ENCODE assay signal across 29 cellular contexts in the genomic region with DNA sequence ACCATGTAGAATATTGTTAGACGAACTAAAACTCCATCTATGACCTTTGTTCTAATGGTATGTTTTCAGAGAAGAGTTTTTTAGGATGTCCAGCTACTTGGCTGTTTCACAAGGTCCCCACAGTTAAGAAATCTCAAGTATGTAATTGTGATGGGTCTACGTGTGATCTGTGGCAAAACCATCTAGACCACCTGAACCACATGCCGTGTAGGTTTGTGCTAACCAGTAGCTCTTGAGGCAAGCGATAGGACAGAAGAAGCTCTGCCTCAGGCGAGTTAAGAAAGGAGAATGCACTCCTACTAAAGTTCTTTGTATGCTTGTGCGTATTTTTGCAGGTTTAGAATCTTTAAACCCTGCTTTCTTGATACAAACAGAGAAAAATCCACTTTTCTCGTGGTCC.
"Had no signal": no experiment of that assay in that cellular context is flagged by ENCODE, and none has a peak within 500 bp of the region (broad histone marks: within the 10 kb centered on the region; RNA-seq: fewer than 3 reads in every experiment).

No MANE protein-coding gene starts in this region.

- H3K27me3 Mint-ChIP-seq: naive B cell; naive thymus-derived CD8-positive, alpha-beta T cell; natural killer cell treated with Interleukin-12 subunit alpha and Interleukin-12 subunit beta and Interleukin-15 and Interleukin-18, amount 100 ng/mL, for 72 hours; stimulated activated naive B cell treated with anti-CD40 and anti-IgM and Interleukin-4, amounts not matched to agents 10 μg/mL and 1 μg/mL and 100 μg/mL, for 72 hours; stimulated activated naive CD8-positive, alpha-beta T cell treated with anti-CD3 and anti-CD28 coated beads, Interleukin-15, Interleukin-2, amounts not matched to agents 100 ng/mL and 50 ng/mL, for 24 hours; type B pancreatic cell had no signal

- H3K27ac ChIP-seq: neutrophil, pancreas, prostate gland, skin epidermis, spleen, stomach, thoracic aorta, thyroid gland, tibial nerve, upper lobe of right lung, uterus had no signal

- H3K27ac Mint-ChIP-seq: naive B cell; nephron progenitor cell; stimulated activated naive CD8-positive, alpha-beta T cell treated with anti-CD3 and anti-CD28 coated beads, Interleukin-15, Interleukin-2, amounts not matched to agents 100 ng/mL and 50 ng/mL, for 24 hours; type B pancreatic cell had no signal

- H3K27me3 ChIP-seq: neutrophil, pancreas, spleen, stomach, thyroid gland, tibial nerve, upper lobe of right lung, uterus had no signal

- H3K4me3 ChIP-seq: pancreas, prostate gland, skin epidermis, smooth muscle cell, spleen, stomach, thoracic aorta, thyroid gland, tibial nerve, upper lobe of right lung, uterus had no signal

- H3K4me2 ChIP-seq: smooth muscle cell had no signal

- H3K9me3 Mint-ChIP-seq: naive B cell; naive thymus-derived CD8-positive, alpha-beta T cell; natural killer cell treated with Interleukin-12 subunit alpha and Interleukin-12 subunit beta and Interleukin-15 and Interleukin-18, amount 100 ng/mL, for 72 hours; nephron progenitor cell; neural crest cell; stimulated activated naive CD8-positive, alpha-beta T cell treated with anti-CD3 and anti-CD28 coated beads, Interleukin-15, Interleukin-2, amounts not matched to agents 100 ng/mL and 50 ng/mL, for 24 hours had no signal

- H3K36me3 ChIP-seq: pancreas, prostate gland, thoracic aorta, thyroid gland, uterus had no signal

- ATAC-seq: naive thymus-derived CD8-positive, alpha-beta T cell; pancreas; sciatic nerve; stimulated activated naive B cell treated with anti-CD40 and anti-IgM and Interleukin-4, amounts not matched to agents 10 μg/mL and 1 μg/mL and 100 μg/mL, for 72 hours; upper lobe of right lung had no signal

- H3K9me3 ChIP-seq: neutrophil, pancreas, prostate gland, spleen, stomach, thoracic aorta, thyroid gland, tibial nerve, upper lobe of right lung, uterus had no signal

- DNase-seq: naive B cell; naive thymus-derived CD8-positive, alpha-beta T cell; nephron progenitor cell; nucleus accumbens; pancreas; right cardiac atrium; spleen; stimulated activated CD4-positive, alpha-beta T cell treated with anti-CD3 and anti-CD28 coated beads, Interleukin-12 subunit alpha, Interleukin-12 subunit beta, amount 100 ng/mL, for 4 hours; stimulated activated CD4-positive, alpha-beta T cell treated with anti-CD3 and anti-CD28 coated beads, Interleukin-1b, Interleukin-23, amount 100 ng/mL, for 48 hours; stimulated activated CD4-positive, alpha-beta T cell treated with anti-CD3 and anti-CD28 coated beads, Interleukin-4, amount 100 ng/mL, for 1 hour; stimulated activated CD4-positive, alpha-beta T cell treated with anti-CD3 and anti-CD28 coated beads, Interleukin-4, amount 100 ng/mL, for 4 hours; stimulated activated CD8-positive, alpha-beta memory T cell treated with anti-CD3 and anti-CD28 coated beads, Interleukin-4, amount 100 ng/mL, for 48 hours; stimulated activated naive B cell treated with anti-CD40 and anti-IgM and Interleukin-4, amounts not matched to agents 10 μg/mL and 1 μg/mL and 100 μg/mL, for 72 hours; stimulated activated naive CD4-positive, alpha-beta T cell treated with Interleukin-2 at 50 U/mL for 16 hours; stomach; thyroid gland; upper lobe of right lung; uterus had no signal

- H3K4me1 ChIP-seq: prostate gland, uterus had no signal

- H3K4me3 Mint-ChIP-seq: naive B cell; naive thymus-derived CD8-positive, alpha-beta T cell; natural killer cell treated with Interleukin-12 subunit alpha and Interleukin-12 subunit beta and Interleukin-15 and Interleukin-18, amount 100 ng/mL, for 72 hours; nephron progenitor cell; neural crest cell; stimulated activated naive B cell treated with anti-CD40 and anti-IgM and Interleukin-4, amounts not matched to agents 10 μg/mL and 1 μg/mL and 100 μg/mL, for 72 hours; stimulated activated naive CD8-positive, alpha-beta T cell treated with anti-CD3 and anti-CD28 coated beads, Interleukin-15, Interleukin-2, amounts not matched to agents 100 ng/mL and 50 ng/mL, for 24 hours; type B pancreatic cell had no signal
